ENCODE assay signal across 1 cellular context in the genomic region with DNA sequence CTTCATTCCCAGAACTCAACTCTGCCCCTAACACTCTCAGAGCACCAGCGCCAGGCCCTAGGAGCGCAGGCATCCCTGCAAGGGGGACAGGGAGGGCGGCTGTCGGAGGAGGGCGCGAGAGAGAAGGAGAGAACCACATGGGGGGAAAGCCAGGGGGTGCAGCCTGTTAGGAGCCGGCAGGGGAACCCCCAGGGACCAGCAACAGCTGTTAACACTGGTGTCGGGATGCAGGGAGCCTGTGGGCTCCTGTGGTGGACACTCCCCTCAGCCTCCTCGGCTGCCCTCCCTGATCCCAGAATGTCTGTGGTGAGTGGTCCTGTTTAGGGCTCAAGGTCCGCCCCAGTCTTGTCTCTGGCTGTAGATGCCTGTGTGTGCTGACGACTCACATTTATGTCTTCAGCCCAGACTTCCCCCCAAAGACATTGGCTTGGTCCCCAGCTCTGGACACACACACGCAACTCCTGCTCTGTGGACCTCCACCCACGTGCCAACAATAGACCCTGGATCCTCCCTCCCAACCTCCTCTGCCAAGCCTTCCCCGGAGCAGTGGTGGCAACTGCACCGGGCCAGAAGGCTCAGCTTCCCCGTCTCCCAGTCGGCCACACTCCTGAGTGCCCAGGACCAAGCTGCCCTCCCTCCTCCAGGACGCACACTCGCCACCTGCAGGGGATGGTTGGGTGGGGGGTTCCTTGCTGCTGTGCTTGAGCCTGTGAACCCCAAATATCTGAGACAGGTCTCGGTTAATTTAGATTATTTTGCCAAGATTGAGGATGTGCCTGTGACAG.
TF ChIP-seq lines count a peak whose summit lies in the region.

No MANE protein-coding gene starts in this region.

TF ChIP-seq in K562, 482 proteins besides CTCF, POLR2A, EP300 and RAD21:
- TF ChIP-seq SP1 (CRISPR knock-in tag; IDR thresholded peaks at IDR 0.05), result 0 out of 2 replicates have a peak, but pooled peaks have one; percentile 6
- TF ChIP-seq POLR2G (IDR thresholded peaks at IDR 0.05; ENCODE audit: low read depth, low read length), result peak; percentile 35; the same call in 1 of the 2 replicates
- no peak for TF ChIP-seq MBD2 (IDR thresholded peaks at IDR 0.05; ENCODE audit: borderline replicate concordance, low read depth)
- TF ChIP-seq, protein P1, sequence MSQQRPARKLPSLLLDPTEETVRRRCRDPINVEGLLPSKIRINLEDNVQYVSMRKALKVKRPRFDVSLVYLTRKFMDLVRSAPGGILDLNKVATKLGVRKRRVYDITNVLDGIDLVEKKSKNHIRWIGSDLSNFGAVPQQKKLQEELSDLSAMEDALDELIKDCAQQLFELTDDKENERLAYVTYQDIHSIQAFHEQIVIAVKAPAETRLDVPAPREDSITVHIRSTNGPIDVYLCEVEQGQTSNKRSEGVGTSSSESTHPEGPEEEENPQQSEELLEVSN (IDR thresholded peaks at IDR 0.05; ENCODE audit: borderline replicate concordance in 1 of 2, extremely low read depth in 1 of 2, insufficient read depth in 1 of 2, insufficient read length in 1 of 2, low read depth in 1 of 2, low read length in 1 of 2, poor library complexity in 1 of 2, severe bottlenecking in 1 of 2), result peak in 1 of 2 experiments; percentile 31
- 0 out of 2 replicates have a peak, but pooled peaks have one; percentile 11 for TF ChIP-seq MYC (IDR thresholded peaks at IDR 0.05; ENCODE audit: low read depth, low read length)
- TF ChIP-seq MYC (CRISPR knock-in tag; IDR thresholded peaks at IDR 0.05; ENCODE audit: borderline replicate concordance, low read depth), result no peak
- no peak for TF ChIP-seq BRCA1 (IDR thresholded peaks at IDR 0.05)
- peak; percentile 77; the same call in 1 of the 2 replicates for TF ChIP-seq BRCA1 (CRISPR knock-in tag; IDR thresholded peaks at IDR 0.05)
- peak; percentile 23 for TF ChIP-seq CTCFL (IDR thresholded peaks at IDR 0.05; ENCODE audit: borderline replicate concordance, insufficient read depth, low read depth, low read length, poor library complexity, severe bottlenecking)
- TF ChIP-seq TFAP4 (CRISPR knock-in tag; IDR thresholded peaks at IDR 0.05; ENCODE audit: borderline replicate concordance), result peak; percentile 88
- TF ChIP-seq ZC3H11A (IDR thresholded peaks at IDR 0.05; ENCODE audit: low read depth, low read length), result no peak
- TF ChIP-seq DACH1 (IDR thresholded peaks at IDR 0.05; ENCODE audit: partially characterized antibody), result peak; percentile 70
- TF ChIP-seq, protein P2, sequence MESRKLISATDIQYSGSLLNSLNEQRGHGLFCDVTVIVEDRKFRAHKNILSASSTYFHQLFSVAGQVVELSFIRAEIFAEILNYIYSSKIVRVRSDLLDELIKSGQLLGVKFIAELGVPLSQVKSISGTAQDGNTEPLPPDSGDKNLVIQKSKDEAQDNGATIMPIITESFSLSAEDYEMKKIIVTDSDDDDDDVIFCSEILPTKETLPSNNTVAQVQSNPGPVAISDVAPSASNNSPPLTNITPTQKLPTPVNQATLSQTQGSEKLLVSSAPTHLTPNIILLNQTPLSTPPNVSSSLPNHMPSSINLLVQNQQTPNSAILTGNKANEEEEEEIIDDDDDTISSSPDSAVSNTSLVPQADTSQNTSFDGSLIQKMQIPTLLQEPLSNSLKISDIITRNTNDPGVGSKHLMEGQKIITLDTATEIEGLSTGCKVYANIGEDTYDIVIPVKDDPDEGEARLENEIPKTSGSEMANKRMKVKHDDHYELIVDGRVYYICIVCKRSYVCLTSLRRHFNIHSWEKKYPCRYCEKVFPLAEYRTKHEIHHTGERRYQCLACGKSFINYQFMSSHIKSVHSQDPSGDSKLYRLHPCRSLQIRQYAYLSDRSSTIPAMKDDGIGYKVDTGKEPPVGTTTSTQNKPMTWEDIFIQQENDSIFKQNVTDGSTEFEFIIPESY (CRISPR knock-in tag; IDR thresholded peaks at IDR 0.05), result peak; percentile 81
